In genomic region chr11:35272391-35272821, GRCh38 we compare ENCODE assay signal across 8 cellular contexts.
DNase-seq lines count a peak whose midpoint lies in the region; ATAC-seq and TF ChIP-seq lines count a peak whose summit lies in the region.

No MANE protein-coding gene starts in this region.

- H3K9me3 Mint-ChIP-seq in stimulated activated naive B cell treated with anti-CD40 and anti-IgM and Interleukin-4, amounts not matched to agents 10 μg/mL and 1 μg/mL and 100 μg/mL, for 72 hours, result peaks cover 4 to 12% of the 10 kb centered on the region in 2 donors

- DNase-seq in GM06990 (ENCODE audit: extremely low read depth, insufficient read length), result peak; percentile 64
- peak; percentile 79 for DNase-seq in NOMO-1 treated with DMSO at 0.1 percent for 48 hours (lab: John Stamatoyannopoulos, UW; ENCODE audit: unreplicated experiment)
- DNase-seq in activated naive CD4-positive, alpha-beta T cell treated with anti-CD3 and anti-CD28 coated beads, Interleukin-2, amount 50 U/mL, for 16 hours, result peak; percentile 39
- peak; percentile 64 for DNase-seq in stimulated activated naive B cell treated with anti-CD40 and anti-IgM and Interleukin-4, amounts not matched to agents 10 μg/mL and 1 μg/mL and 100 μg/mL, for 72 hours
- DNase-seq in glomerular visceral epithelial cell (ENCODE audit: extremely low spot score), result no peak
- DNase-seq in vagina (ENCODE audit: extremely low spot score in 2 of 2), result no peak

- no peak overlapping the region for H3K4me3 ChIP-seq in GM06990 (replicated peaks; ENCODE audit: low read depth, low read length)
- H3K4me3 ChIP-seq in vagina, result no peak overlapping the region

- TF ChIP-seq POLR2A in vagina (IDR thresholded peaks at IDR 0.05), result no peak

- peaks cover 0 to 4% of the 10 kb centered on the region in 2 donors for H3K36me3 Mint-ChIP-seq in stimulated activated naive B cell treated with anti-CD40 and anti-IgM and Interleukin-4, amounts not matched to agents 10 μg/mL and 1 μg/mL and 100 μg/mL, for 72 hours

- peak overlapping the region; percentile 31 to 33 for H3K4me3 Mint-ChIP-seq in stimulated activated naive B cell treated with anti-CD40 and anti-IgM and Interleukin-4, amounts not matched to agents 10 μg/mL and 1 μg/mL and 100 μg/mL, for 72 hours

- H3K27ac Mint-ChIP-seq in stimulated activated naive B cell treated with anti-CD40 and anti-IgM and Interleukin-4, amounts not matched to agents 10 μg/mL and 1 μg/mL and 100 μg/mL, for 72 hours, result peak overlapping the region; percentile 1

- intact Hi-C loops in vagina (cut with DNase I), result no loop called here

- H3K4me1 Mint-ChIP-seq in stimulated activated naive B cell treated with anti-CD40 and anti-IgM and Interleukin-4, amounts not matched to agents 10 μg/mL and 1 μg/mL and 100 μg/mL, for 72 hours, result peaks cover 44 to 62% of the 10 kb centered on the region in 2 donors

- TF ChIP-seq CTCF in GM06990 (IDR thresholded peaks at IDR 0.05; ENCODE audit: insufficient read depth, low read length, poor library complexity, severe bottlenecking) (no peak), vagina (IDR thresholded peaks at IDR 0.05) (no peak)

- H3K9me3 ChIP-seq in vagina, result no peaks in the 10 kb centered on the region

- H3K4me1 ChIP-seq in vagina, result peaks cover 28% of the 10 kb centered on the region

- H3K36me3 ChIP-seq in GM06990 (ENCODE audit: control insufficient read depth, insufficient read depth, low read length) (no peaks in the 10 kb centered on the region), vagina (no peaks in the 10 kb centered on the region)

- no peaks in the 10 kb centered on the region for H3K27me3 Mint-ChIP-seq in stimulated activated naive B cell treated with anti-CD40 and anti-IgM and Interleukin-4, amounts not matched to agents 10 μg/mL and 1 μg/mL and 100 μg/mL, for 72 hours

- ATAC-seq in GM21717 (IDR thresholded peaks at IDR 0.05; ENCODE audit: unreplicated experiment) (peak; percentile 95), SK-N-SH treated with all-trans-retinoic acid at 6 μM for 48 hours (no peak)
- peak; percentile 85 to 88 for ATAC-seq in stimulated activated naive B cell treated with anti-CD40 and anti-IgM and Interleukin-4, amounts not matched to agents 10 μg/mL and 1 μg/mL and 100 μg/mL, for 72 hours (replicated peaks)

- H3K27me3 ChIP-seq in GM06990 (replicated peaks; ENCODE audit: control insufficient read depth, insufficient read depth, low read length), result no peaks in the 10 kb centered on the region
- no peaks in the 10 kb centered on the region for H3K27me3 ChIP-seq in vagina

- no peak overlapping the region for H3K27ac ChIP-seq in vagina

TF ChIP-seq in SK-N-SH treated with all-trans-retinoic acid at 6 μM for 48 hours, 23 proteins besides CTCF, POLR2A, EP300 and RAD21:
- TF ChIP-seq ISL1 (CRISPR knock-in tag; IDR thresholded peaks at IDR 0.05) (no peak), PATZ1 (CRISPR knock-in tag; IDR thresholded peaks at IDR 0.05; ENCODE audit: borderline replicate concordance) (no peak), ARNTL (CRISPR knock-in tag; IDR thresholded peaks at IDR 0.05; ENCODE audit: borderline replicate concordance, low read depth) (no peak), OSR1 (CRISPR knock-in tag; IDR thresholded peaks at IDR 0.05) (no peak), BACH2 (CRISPR knock-in tag; IDR thresholded peaks at IDR 0.05; ENCODE audit: borderline replicate concordance) (no peak), ZNF8 (CRISPR knock-in tag; IDR thresholded peaks at IDR 0.05) (no peak), ZNF70 (CRISPR knock-in tag; IDR thresholded peaks at IDR 0.05) (no peak), ZFP30 (CRISPR knock-in tag; IDR thresholded peaks at IDR 0.05) (no peak)
- TF ChIP-seq, protein P1, sequence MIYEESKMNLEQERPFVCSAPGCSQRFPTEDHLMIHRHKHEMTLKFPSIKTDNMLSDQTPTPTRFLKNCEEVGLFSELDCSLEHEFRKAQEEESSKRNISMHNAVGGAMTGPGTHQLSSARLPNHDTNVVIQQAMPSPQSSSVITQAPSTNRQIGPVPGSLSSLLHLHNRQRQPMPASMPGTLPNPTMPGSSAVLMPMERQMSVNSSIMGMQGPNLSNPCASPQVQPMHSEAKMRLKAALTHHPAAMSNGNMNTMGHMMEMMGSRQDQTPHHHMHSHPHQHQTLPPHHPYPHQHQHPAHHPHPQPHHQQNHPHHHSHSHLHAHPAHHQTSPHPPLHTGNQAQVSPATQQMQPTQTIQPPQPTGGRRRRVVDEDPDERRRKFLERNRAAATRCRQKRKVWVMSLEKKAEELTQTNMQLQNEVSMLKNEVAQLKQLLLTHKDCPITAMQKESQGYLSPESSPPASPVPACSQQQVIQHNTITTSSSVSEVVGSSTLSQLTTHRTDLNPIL (CRISPR knock-in tag; IDR thresholded peaks at IDR 0.05; ENCODE audit: low read depth), result no peak

Comparison
In these comparisons a context has a peak if more than half of its experiments do, and no peak if none do; other contexts are left out.
1. DNase-seq: peak in GM06990 (single experiment), NOMO-1 treated with DMSO at 0.1 percent for 48 hours (single experiment), activated naive CD4-positive, alpha-beta T cell treated with anti-CD3 and anti-CD28 coated beads, Interleukin-2, amount 50 U/mL, for 16 hours (single experiment) and stimulated activated naive B cell treated with anti-CD40 and anti-IgM and Interleukin-4, amounts not matched to agents 10 μg/mL and 1 μg/mL and 100 μg/mL, for 72 hours (single experiment); none in glomerular visceral epithelial cell (single experiment) and vagina (0 of 2).